9 cellular contexts compared by ENCODE assay signal in the genomic region with DNA sequence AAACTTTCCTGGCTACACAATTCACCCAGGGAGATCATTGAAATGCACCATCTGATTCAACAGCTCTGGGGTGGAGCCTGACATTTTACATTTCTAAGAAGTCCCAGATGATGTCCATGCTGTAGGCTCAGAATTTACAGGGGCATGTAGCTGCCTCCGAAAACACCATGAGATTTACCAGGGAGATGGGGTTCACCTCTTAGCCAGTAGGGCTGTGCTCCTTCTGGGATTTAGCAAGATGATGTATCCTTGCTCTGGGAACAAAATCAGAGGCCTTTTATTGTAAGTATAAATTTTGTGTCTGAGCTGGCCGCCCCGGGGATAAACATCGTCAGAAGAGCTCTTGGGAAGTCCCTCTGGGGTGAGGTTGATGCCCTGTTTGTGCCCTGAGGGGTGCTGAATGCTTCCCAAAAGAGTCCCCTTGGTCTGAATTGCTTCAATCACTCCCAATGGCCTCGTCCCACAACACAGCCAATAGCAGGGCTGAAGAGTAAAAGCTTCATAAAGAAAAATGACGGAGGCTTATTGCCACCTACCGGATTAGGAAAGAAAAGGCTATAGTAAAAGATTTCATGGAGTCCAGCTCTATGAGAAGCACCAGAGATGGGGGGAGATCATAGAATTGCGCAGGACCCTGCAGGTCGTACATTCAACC. TPM values are rescaled to one million over a fixed set of nuclear protein-coding genes. Genes with fewer than 3 reads are reported as not detected.
DNase-seq lines count a peak whose midpoint lies in the region; ATAC-seq lines count a peak whose summit lies in the region.
"Had no signal": no experiment of that assay in that cellular context is flagged by ENCODE, and none has a peak within 500 bp of the region (broad histone marks: within the 10 kb centered on the region; RNA-seq: fewer than 3 reads in every experiment).

No MANE protein-coding gene starts in this region.

- no peak overlapping the region for H3K4me3 Mint-ChIP-seq in activated naive CD8-positive, alpha-beta T cell treated with anti-CD3 and anti-CD28 coated beads, Interleukin-2, amount 50 U/mL, for 24 hours
- H3K4me3 Mint-ChIP-seq in activated CD4-positive, alpha-beta memory T cell treated with anti-CD3 and anti-CD28 coated beads for 36 hours, result no peak overlapping the region

- no peak overlapping the region for H2AK5ac ChIP-seq in mesenchymal stem cell (ENCODE audit: low read length, severe bottlenecking)

- H3K9ac ChIP-seq in mesenchymal stem cell (ENCODE audit: low read length), result peak overlapping the region; percentile 8

- no peak overlapping the region for H4K8ac ChIP-seq in mesenchymal stem cell (ENCODE audit: low read length)

- H3K4me1 ChIP-seq in mesenchymal stem cell (ENCODE audit: control insufficient read depth, insufficient read depth, low read depth, low read length), result no peaks in the 10 kb centered on the region

- no peak overlapping the region for H2BK15ac ChIP-seq in mesenchymal stem cell (ENCODE audit: low read depth, poor library complexity, severe bottlenecking)

- CTCF ChIA-PET in activated CD4-positive, alpha-beta memory T cell treated with anti-CD3 and anti-CD28 coated beads for 36 hours (lab: Charles Lee), result interaction anchor here (0.5 to 1.5 kb wide), 3 partner anchors 10 to 1822 kb away, joined by 3 read pairs; no protein-coding TSS in a partner anchor

- H3K27ac Mint-ChIP-seq in activated naive CD8-positive, alpha-beta T cell treated with anti-CD3 and anti-CD28 coated beads, Interleukin-2, amount 50 U/mL, for 24 hours, result no peak overlapping the region
- H3K27ac Mint-ChIP-seq in activated CD4-positive, alpha-beta memory T cell treated with anti-CD3 and anti-CD28 coated beads for 36 hours, result no peak overlapping the region

- H3K14ac ChIP-seq in mesenchymal stem cell (ENCODE audit: low read length in 2 of 2), result no peak overlapping the region

- H2AFZ ChIP-seq in mesenchymal stem cell (ENCODE audit: low read depth, low read length), result no peak overlapping the region

- no peak overlapping the region for H3K18ac ChIP-seq in mesenchymal stem cell (ENCODE audit: low read depth in 1 of 2, low read length in 2 of 2)

- ATAC-seq in GM18907 (IDR thresholded peaks at IDR 0.05; ENCODE audit: unreplicated experiment), result no peak
- ATAC-seq in activated naive CD8-positive, alpha-beta T cell treated with anti-CD3 and anti-CD28 coated beads, Interleukin-2, amount 50 U/mL, for 24 hours, result no peak

- DNase-seq in NCI-H1417 (lab: John Stamatoyannopoulos, UW) (peak; percentile 5 to 65 (median 36)), NCI-H1417 treated with DMSO at 0.1 percent for 48 hours (lab: John Stamatoyannopoulos, UW) (no peak), NAMALWA (ENCODE audit: low spot score) (peak; percentile 65), amniotic epithelial cell (ENCODE audit: low read depth) (peak; percentile 5), mesenchymal stem cell (peak; percentile 19)
- no peak for DNase-seq in activated naive CD8-positive, alpha-beta T cell treated with anti-CD3 and anti-CD28 coated beads, Interleukin-2, amount 50 U/mL, for 24 hours
- no peak for DNase-seq in activated CD4-positive, alpha-beta memory T cell treated with anti-CD3 and anti-CD28 coated beads for 36 hours

- H3K9me3 ChIP-seq in mesenchymal stem cell (ENCODE audit: control insufficient read depth, low read length), result no peaks in the 10 kb centered on the region

- H3K79me1 ChIP-seq in mesenchymal stem cell (replicated peaks; ENCODE audit: low read length, poor library complexity, severe bottlenecking), result no peaks in the 10 kb centered on the region

- 63% methylated on average over 9 of the region's 9 CpGs for whole genome bisulfite sequencing in mesenchymal stem cell

- no peaks in the 10 kb centered on the region for H3K4me1 Mint-ChIP-seq in activated naive CD8-positive, alpha-beta T cell treated with anti-CD3 and anti-CD28 coated beads, Interleukin-2, amount 50 U/mL, for 24 hours
- H3K4me1 Mint-ChIP-seq in activated CD4-positive, alpha-beta memory T cell treated with anti-CD3 and anti-CD28 coated beads for 36 hours (ENCODE audit: low read depth), result no peaks in the 10 kb centered on the region

- peaks cover 3% of the 10 kb centered on the region for H3K27me3 Mint-ChIP-seq in activated naive CD8-positive, alpha-beta T cell treated with anti-CD3 and anti-CD28 coated beads, Interleukin-2, amount 50 U/mL, for 24 hours
- peaks cover 11% of the 10 kb centered on the region for H3K27me3 Mint-ChIP-seq in activated CD4-positive, alpha-beta memory T cell treated with anti-CD3 and anti-CD28 coated beads for 36 hours

- H3K9me3 Mint-ChIP-seq in activated naive CD8-positive, alpha-beta T cell treated with anti-CD3 and anti-CD28 coated beads, Interleukin-2, amount 50 U/mL, for 24 hours, result no peaks in the 10 kb centered on the region
- peaks cover 11% of the 10 kb centered on the region for H3K9me3 Mint-ChIP-seq in activated CD4-positive, alpha-beta memory T cell treated with anti-CD3 and anti-CD28 coated beads for 36 hours

- H2BK120ac ChIP-seq in mesenchymal stem cell (ENCODE audit: low read depth, low read length), result no peak overlapping the region

- peaks cover 0 to 18% of the 10 kb centered on the region in 2 experiments for H3K27me3 ChIP-seq in mesenchymal stem cell (ENCODE audit: control insufficient read depth in 1 of 2, insufficient read depth in 1 of 2, low read length in 2 of 2)

- H2BK12ac ChIP-seq in mesenchymal stem cell (ENCODE audit: low read length in 2 of 2), result no peak overlapping the region

- H4K91ac ChIP-seq in mesenchymal stem cell (ENCODE audit: low read length), result no peak overlapping the region

- no peaks in the 10 kb centered on the region for H3K36me3 ChIP-seq in mesenchymal stem cell (ENCODE audit: control insufficient read depth in 1 of 2, insufficient read depth in 2 of 2, low read depth in 1 of 2, low read length in 2 of 2)

- no peak overlapping the region for H3K4ac ChIP-seq in mesenchymal stem cell (ENCODE audit: low read depth in 1 of 2, low read length in 2 of 2)

- POLR2A ChIA-PET in activated CD4-positive, alpha-beta memory T cell treated with anti-CD3 and anti-CD28 coated beads for 36 hours (lab: Charles Lee), result no interaction called here

- no peak overlapping the region for H2BK5ac ChIP-seq in mesenchymal stem cell (ENCODE audit: low read depth, low read length, poor library complexity, severe bottlenecking)

- H3K27ac ChIP-seq in mesenchymal stem cell (ENCODE audit: low read length, poor library complexity, severe bottlenecking), result no peak overlapping the region
- H3K27ac ChIP-seq: 22Rv1 had no signal

- no peak overlapping the region for H3K23ac ChIP-seq in mesenchymal stem cell (ENCODE audit: low read length in 2 of 2)

- intact Hi-C loops in activated CD4-positive, alpha-beta memory T cell treated with anti-CD3 and anti-CD28 coated beads for 36 hours (cut with micrococcal nuclease), result no loop called here

- H3K36me3 Mint-ChIP-seq in activated naive CD8-positive, alpha-beta T cell treated with anti-CD3 and anti-CD28 coated beads, Interleukin-2, amount 50 U/mL, for 24 hours (ENCODE audit: low read depth), result no peaks in the 10 kb centered on the region
- no peaks in the 10 kb centered on the region for H3K36me3 Mint-ChIP-seq in activated CD4-positive, alpha-beta memory T cell treated with anti-CD3 and anti-CD28 coated beads for 36 hours

- no peak overlapping the region for H3K4me2 ChIP-seq in mesenchymal stem cell (ENCODE audit: low read length, poor library complexity, severe bottlenecking)

- H3K4me3 ChIP-seq in mesenchymal stem cell (ENCODE audit: insufficient read depth in 1 of 2, low read depth in 1 of 2, low read length in 2 of 2), result no peak overlapping the region

RNA-seq across cellular contexts. Expression of gene API5, which starts 33.4 kb away (rescaled TPM):
- 59.6 TPM for polyA plus RNA-seq in mesenchymal stem cell (2013, experiment 1 of 2)
- 60.8 TPM for polyA plus RNA-seq in mesenchymal stem cell (2013, experiment 2 of 2)
- 100 to 1,000 TPM; 154 to 166 TPM for total RNA-seq in activated CD4-positive, alpha-beta memory T cell treated with anti-CD3 and anti-CD28 coated beads for 36 hours

Comparison
In these comparisons a context has a peak if more than half of its experiments do, and no peak if none do; other contexts are left out.
1. DNase-seq: peak in NCI-H1417 (3 of 3), NAMALWA (single experiment), amniotic epithelial cell (single experiment) and mesenchymal stem cell (single experiment); none in NCI-H1417 treated with DMSO at 0.1 percent for 48 hours (single experiment), activated naive CD8-positive, alpha-beta T cell treated with anti-CD3 and anti-CD28 coated beads, Interleukin-2, amount 50 U/mL, for 24 hours (single experiment) and activated CD4-positive, alpha-beta memory T cell treated with anti-CD3 and anti-CD28 coated beads for 36 hours (single experiment).